In genomic region chr5:178215263-178216002, GRCh38 we compare ENCODE assay signal across 15 cellular contexts. TPM values are rescaled to one million over a fixed set of nuclear protein-coding genes. Genes with fewer than 3 reads are reported as not detected.
DNase-seq lines count a peak whose midpoint lies in the region; ATAC-seq, FAIRE-seq and TF ChIP-seq lines count a peak whose summit lies in the region.
"Had no signal": no experiment of that assay in that cellular context is flagged by ENCODE, and none has a peak within 500 bp of the region (broad histone marks: within the 10 kb centered on the region; RNA-seq: fewer than 3 reads in every experiment).

No MANE protein-coding gene starts in this region.

- TF ChIP-seq CTCF in SK-N-SH (IDR thresholded peaks at IDR 0.05), result no peak

- H3K27ac ChIP-seq in SK-N-SH (ENCODE audit: low read depth in 2 of 2, low read length in 1 of 2) (no peak overlapping the region), adipose tissue (ENCODE audit: low read depth, low read length) (peak overlapping the region; percentile 26)
- H3K27ac ChIP-seq: tibial artery had no signal

- H3F3A ChIP-seq in SK-N-SH (replicated peaks; ENCODE audit: insufficient read depth), result peaks cover 17% of the 10 kb centered on the region

- H4K20me1 ChIP-seq in SK-N-SH (ENCODE audit: insufficient read depth), result peaks cover 34% of the 10 kb centered on the region

- no peak overlapping the region for H3K4me3 ChIP-seq in SK-N-SH (ENCODE audit: low read depth in 2 of 2, low read length in 1 of 2)
- H3K4me3 ChIP-seq: tibial artery had no signal

- H3K4me1 Mint-ChIP-seq in natural killer cell treated with Interleukin-12 subunit alpha and Interleukin-12 subunit beta and Interleukin-15 and Interleukin-18, amount 100 ng/mL, for 72 hours (ENCODE audit: low read depth in 2 of 2), result peaks cover 7 to 14% of the 10 kb centered on the region in 2 donors

- H3K36me3 ChIP-seq in SK-N-SH (replicated peaks in 1 of 2; ENCODE audit: control insufficient read depth in 1 of 2, insufficient read depth in 2 of 2, low read length in 1 of 2), result peaks cover 32 to 60% of the 10 kb centered on the region in 2 experiments

- 98% methylated on average over 10 of the region's 13 CpGs for WGBS in SK-N-SH (ENCODE audit: low lambda C conversion rate)
- 71 to 87% (median 71%) methylated on average over 13 of the region's 13 CpGs for WGBS in adipose tissue, 3 donors

- no peak overlapping the region for H3K9ac ChIP-seq in SK-N-SH

- no peaks in the 10 kb centered on the region for H3K9me2 ChIP-seq in SK-N-SH

- H3K36me3 Mint-ChIP-seq in natural killer cell treated with Interleukin-12 subunit alpha and Interleukin-12 subunit beta and Interleukin-15 and Interleukin-18, amount 100 ng/mL, for 72 hours, result peaks cover 22% of the 10 kb centered on the region

- TF ChIP-seq EP300 in SK-N-SH (IDR thresholded peaks at IDR 0.05; ENCODE audit: borderline replicate concordance in 1 of 2, low read depth in 1 of 2, low read length in 1 of 2), result no peak

- ATAC-seq in SK-N-SH treated with all-trans-retinoic acid at 6 μM for 48 hours (peak; percentile 1), left lobe of liver (no peak), GM18909 (IDR thresholded peaks at IDR 0.05; ENCODE audit: poor library complexity, unreplicated experiment) (no peak)
- peak in 1 of 2 donors; percentile 21 for ATAC-seq in natural killer cell treated with Interleukin-12 subunit alpha and Interleukin-12 subunit beta and Interleukin-15 and Interleukin-18, amount 100 ng/mL, for 72 hours
- ATAC-seq: activated CD4-positive, CD25-positive, alpha-beta regulatory T cell treated with anti-CD3 and anti-CD28 coated beads, Interleukin-2, amount 50 U/mL, for 24 hours had no signal

- no peaks in the 10 kb centered on the region for H3K27me3 Mint-ChIP-seq in natural killer cell treated with Interleukin-12 subunit alpha and Interleukin-12 subunit beta and Interleukin-15 and Interleukin-18, amount 100 ng/mL, for 72 hours
- H3K27me3 Mint-ChIP-seq: central memory CD8-positive, alpha-beta T cell had no signal

- DNase-seq in SK-N-SH (no peak), GM12892 (ENCODE audit: insufficient read length) (no peak), left lobe of liver (ENCODE audit: low spot score) (no peak), amniotic stem cell (lab: John Stamatoyannopoulos, UW) (no peak)
- DNase-seq in natural killer cell treated with Interleukin-12 subunit alpha and Interleukin-12 subunit beta and Interleukin-15 and Interleukin-18, amount 100 ng/mL, for 72 hours (ENCODE audit: low spot score), result no peak
- DNase-seq: activated effector memory CD4-positive, alpha-beta T cell treated with anti-CD3 and anti-CD28 coated beads, Interleukin-2, amount 50 U/mL, for 16 hours; kidney glomerular epithelial cell; NCI-H2029 treated with DMSO at 0.1 percent for 48 hours; tibial artery had no signal

- peak overlapping the region; percentile 49 to 70 for H3K27ac Mint-ChIP-seq in natural killer cell treated with Interleukin-12 subunit alpha and Interleukin-12 subunit beta and Interleukin-15 and Interleukin-18, amount 100 ng/mL, for 72 hours

- no peaks in the 10 kb centered on the region for H3K9me3 Mint-ChIP-seq in natural killer cell treated with Interleukin-12 subunit alpha and Interleukin-12 subunit beta and Interleukin-15 and Interleukin-18, amount 100 ng/mL, for 72 hours
- H3K9me3 Mint-ChIP-seq: central memory CD8-positive, alpha-beta T cell had no signal

- no peaks in the 10 kb centered on the region for H3K27me3 ChIP-seq in SK-N-SH (ENCODE audit: insufficient read depth)
- H3K27me3 ChIP-seq: tibial artery had no signal

- no peak for TF ChIP-seq RAD21 in SK-N-SH (IDR thresholded peaks at IDR 0.05; ENCODE audit: low read length)

- FAIRE-seq in GM12892 (lab: Jason Lieb, UNC), result no peak
- FAIRE-seq: A204.1 had no signal

- CTCF ChIA-PET in SK-N-SH (lab: Yijun Ruan, JAX), result interaction anchor here (0.7 to 1.9 kb wide), 4 partner anchors 8 to 375 kb away, joined by 3 to 6 read pairs (median 4); partner anchors contain the start of gene COL23A1

- no peak overlapping the region for H2AFZ ChIP-seq in SK-N-SH (ENCODE audit: low read depth)

- peaks cover 0 to 12% of the 10 kb centered on the region in 2 experiments; a peak in 1 of 4 replicates for H3K4me1 ChIP-seq in SK-N-SH (ENCODE audit: control insufficient read depth in 1 of 2, insufficient read depth in 2 of 2, low read depth in 1 of 2, low read length in 1 of 2)

- H3K4me2 ChIP-seq in SK-N-SH, result no peak overlapping the region

- no peaks in the 10 kb centered on the region for H3K9me3 ChIP-seq in SK-N-SH
- H3K9me3 ChIP-seq: tibial artery had no signal

- TF ChIP-seq POLR2A in GM12892 (IDR thresholded peaks at IDR 0.05; ENCODE audit: low read depth, low read length), result peak; percentile 54

- POLR2A ChIA-PET in SK-N-SH (lab: Yijun Ruan, JAX), result interaction anchor here (1.1 kb wide), 1 partner anchor 11 kb away, joined by 4 read pairs; the partner anchor contains the start of gene HNRNPAB

- H3K79me2 ChIP-seq in SK-N-SH (ENCODE audit: insufficient read depth), result peaks cover 26% of the 10 kb centered on the region

- no peak overlapping the region for H3K4me3 Mint-ChIP-seq in natural killer cell treated with Interleukin-12 subunit alpha and Interleukin-12 subunit beta and Interleukin-15 and Interleukin-18, amount 100 ng/mL, for 72 hours
- H3K4me3 Mint-ChIP-seq: central memory CD8-positive, alpha-beta T cell had no signal

TF ChIP-seq in SK-N-SH treated with all-trans-retinoic acid at 6 μM for 48 hours, 23 proteins besides CTCF, POLR2A, EP300 and RAD21 (continues in another document):
- TF ChIP-seq GLIS3 (CRISPR knock-in tag; IDR thresholded peaks at IDR 0.05), result no peak
- no peak for TF ChIP-seq PATZ1 (CRISPR knock-in tag; IDR thresholded peaks at IDR 0.05; ENCODE audit: borderline replicate concordance)
- TF ChIP-seq ISL1 (CRISPR knock-in tag; IDR thresholded peaks at IDR 0.05), result no peak
- no peak for TF ChIP-seq PPARA (CRISPR knock-in tag; IDR thresholded peaks at IDR 0.05; ENCODE audit: borderline replicate concordance)
- no peak for TF ChIP-seq ZFP3 (CRISPR knock-in tag; IDR thresholded peaks at IDR 0.05)
- no peak for TF ChIP-seq ZC3H10 (CRISPR knock-in tag; IDR thresholded peaks at IDR 0.05)

TF ChIP-seq in SK-N-SH, 30 proteins besides CTCF, POLR2A, EP300 and RAD21 (continues in another document):
- no peak for TF ChIP-seq NFIC (IDR thresholded peaks at IDR 0.05; ENCODE audit: borderline replicate concordance)
- no peak for TF ChIP-seq TCF12 (IDR thresholded peaks at IDR 0.05)
- no peak for TF ChIP-seq USF1 (IDR thresholded peaks at IDR 0.05; ENCODE audit: borderline replicate concordance, low read depth)
- TF ChIP-seq GABPA (IDR thresholded peaks at IDR 0.05; ENCODE audit: low read depth), result no peak
- no peak for TF ChIP-seq MEF2A (IDR thresholded peaks at IDR 0.05; ENCODE audit: borderline replicate concordance, low read depth)
- TF ChIP-seq ZBTB33 (IDR thresholded peaks at IDR 0.05; ENCODE audit: borderline replicate concordance, low read depth), result no peak
- no peak for TF ChIP-seq GATA2 (CRISPR knock-in tag; IDR thresholded peaks at IDR 0.05)
- no peak for TF ChIP-seq NRF1 (IDR thresholded peaks at IDR 0.05; ENCODE audit: low read depth, low read length)
- no peak for TF ChIP-seq RFX5 (IDR thresholded peaks at IDR 0.05; ENCODE audit: low read length)
- TF ChIP-seq JUND (IDR thresholded peaks at IDR 0.05), result no peak
- no peak for TF ChIP-seq RXRA (IDR thresholded peaks at IDR 0.05; ENCODE audit: borderline replicate concordance, low read depth)
- TF ChIP-seq MXI1 (IDR thresholded peaks at IDR 0.05; ENCODE audit: low read depth, low read length), result no peak

RNA-seq across cellular contexts. Expression of gene HNRNPAB, which starts 11.1 kb away (rescaled TPM):
- polyA plus RNA-seq in SK-N-SH (2012; rRNA removed) (157 and 164 TPM in 2 replicates), adipose tissue (100 to 1,000 TPM in 2 of 3 donors, 10 to 100 TPM in 1; 25.0 to 133 (median 111) TPM)
- polyA plus RNA-seq in SK-N-SH (2012; cell fraction: cytosol; rRNA removed), result 179 and 207 TPM in 2 replicates
- polyA plus RNA-seq in SK-N-SH (2012; cell fraction: nucleus; rRNA removed), result 80.9 and 111 TPM in 2 replicates
- 168 TPM for polyA plus RNA-seq in GM12892 (2012; ENCODE audit: missing spikeins)
- total RNA-seq in natural killer cell treated with Interleukin-12 subunit alpha and Interleukin-12 subunit beta and Interleukin-15 and Interleukin-18, amount 100 ng/mL, for 72 hours, result 100 to 1,000 TPM; 314 to 481 TPM
- 56.1 TPM for total RNA-seq in left lobe of liver

RNA-seq across cellular contexts. Expression of gene PHYKPL, which starts 17.2 kb away (rescaled TPM):
- 46.8 and 61.3 TPM in 2 replicates for polyA plus RNA-seq in SK-N-SH (2012; rRNA removed)
- polyA plus RNA-seq in SK-N-SH (2012; cell fraction: cytosol; rRNA removed), result 18.4 and 23.3 TPM in 2 replicates
- 262 and 272 TPM in 2 replicates for polyA plus RNA-seq in SK-N-SH (2012; cell fraction: nucleus; rRNA removed)
- polyA plus RNA-seq in GM12892 (2012; ENCODE audit: missing spikeins), result 32.8 TPM
- 10 to 100 TPM; 32.0 to 76.5 (median 65.5) TPM for polyA plus RNA-seq in adipose tissue
- total RNA-seq in natural killer cell treated with Interleukin-12 subunit alpha and Interleukin-12 subunit beta and Interleukin-15 and Interleukin-18, amount 100 ng/mL, for 72 hours, result 100 to 1,000 TPM; 133 to 191 TPM
- total RNA-seq in left lobe of liver, result 74.1 TPM

RNA-seq across cellular contexts. Expression of gene GMCL2, which starts 28.3 kb away (rescaled TPM):
- polyA plus RNA-seq in SK-N-SH (2012; rRNA removed) (not detected in 2 replicates), adipose tissue (not detected)
- 0.01 TPM in 2 replicates for polyA plus RNA-seq in SK-N-SH (2012; cell fraction: cytosol; rRNA removed)
- polyA plus RNA-seq in SK-N-SH (2012; cell fraction: nucleus; rRNA removed), result not detected in 2 replicates
- polyA plus RNA-seq in GM12892 (2012; ENCODE audit: missing spikeins), result not detected
- not detected for total RNA-seq in natural killer cell treated with Interleukin-12 subunit alpha and Interleukin-12 subunit beta and Interleukin-15 and Interleukin-18, amount 100 ng/mL, for 72 hours
- not detected for total RNA-seq in left lobe of liver
